8 cellular contexts compared by ENCODE assay signal in genomic region chr6:89828988-89829590, GRCh38. TPM values are rescaled to one million over a fixed set of nuclear protein-coding genes. Genes with fewer than 3 reads are reported as not detected.
A peak's percentile ranks its signal among the peaks of the same experiment; 100 is the strongest.
DNase-seq lines count a peak whose midpoint lies in the region; ATAC-seq and TF ChIP-seq lines count a peak whose summit lies in the region.

No MANE protein-coding gene starts in this region.

- H3K36me3 Mint-ChIP-seq in activated CD8-positive, alpha-beta memory T cell treated with anti-CD3 and anti-CD28 coated beads, Interleukin-2, amount 10 ng/mL, durations not matched to agents 7 days and 5 days, result peaks cover 32% of the 10 kb centered on the region
- H3K36me3 Mint-ChIP-seq in glutamatergic neuron (ENCODE audit: unreplicated experiment), result no peaks in the 10 kb centered on the region

- peak; percentile 46 for ATAC-seq in activated CD8-positive, alpha-beta memory T cell treated with anti-CD3 and anti-CD28 coated beads, Interleukin-2, amount 10 ng/mL, durations not matched to agents 7 days and 5 days

- peaks cover 32% of the 10 kb centered on the region for H3K4me1 Mint-ChIP-seq in activated CD8-positive, alpha-beta memory T cell treated with anti-CD3 and anti-CD28 coated beads, Interleukin-2, amount 10 ng/mL, durations not matched to agents 7 days and 5 days
- peaks cover 4% of the 10 kb centered on the region for H3K4me1 Mint-ChIP-seq in glutamatergic neuron (ENCODE audit: low read depth, unreplicated experiment)

- DNase-seq in SKM-1 treated with dmso at 0.1 percent for 144 hours (lab: John Stamatoyannopoulos, UW; ENCODE audit: unreplicated experiment), result peak; percentile 59
- DNase-seq in SKM-1 (lab: John Stamatoyannopoulos, UW; ENCODE audit: unreplicated experiment), result no peak
- DNase-seq in HEK293T (ENCODE audit: extremely low spot score), result no peak
- DNase-seq in MV-4-11 (lab: John Stamatoyannopoulos, UW), result peak; percentile 32
- peak; percentile 57 for DNase-seq in activated CD8-positive, alpha-beta memory T cell treated with anti-CD3 and anti-CD28 coated beads, Interleukin-2, amount 10 ng/mL, durations not matched to agents 7 days and 5 days
- DNase-seq in glutamatergic neuron, result no peak
- DNase-seq in renal cortical epithelial cell (ENCODE audit: low read depth), result peak; percentile 36
- no peak for DNase-seq in NCI-H1092 treated with DMSO at 0.1 percent for 48 hours (lab: John Stamatoyannopoulos, UW)

- CTCF ChIA-PET in HEK293T (lab: Yijun Ruan, JAX), result interaction anchor here (1.2 kb wide), 1 partner anchor 111 kb away, joined by 5 read pairs; no protein-coding TSS in a partner anchor
- CTCF ChIA-PET in activated CD8-positive, alpha-beta memory T cell treated with anti-CD3 and anti-CD28 coated beads, Interleukin-2, amount 10 ng/mL, durations not matched to agents 7 days and 5 days (lab: Charles Lee), result interaction anchor here (0.7 to 2.6 kb wide), 11 partner anchors 9 to 650 kb away, joined by 3 to 29 read pairs (median 3); partner anchors contain the start of genes MDN1 and UBE2J1

- POLR2A ChIA-PET in HEK293T (lab: Yijun Ruan, JAX), result interaction anchor here (1.0 to 3.8 kb wide), 13 partner anchors 10 to 749 kb away, joined by 3 to 92 read pairs (median 5); partner anchors contain the start of genes LYRM2, MDN1 and PNRC1

- no peaks in the 10 kb centered on the region for H3K9me3 Mint-ChIP-seq in activated CD8-positive, alpha-beta memory T cell treated with anti-CD3 and anti-CD28 coated beads, Interleukin-2, amount 10 ng/mL, durations not matched to agents 7 days and 5 days (ENCODE audit: low read depth)
- no peaks in the 10 kb centered on the region for H3K9me3 Mint-ChIP-seq in glutamatergic neuron (ENCODE audit: unreplicated experiment)

- peak overlapping the region; percentile 99 for H3K27ac Mint-ChIP-seq in activated CD8-positive, alpha-beta memory T cell treated with anti-CD3 and anti-CD28 coated beads, Interleukin-2, amount 10 ng/mL, durations not matched to agents 7 days and 5 days
- H3K27ac Mint-ChIP-seq in glutamatergic neuron (ENCODE audit: unreplicated experiment), result no peak overlapping the region

- peak overlapping the region; percentile 100 for H3K4me3 Mint-ChIP-seq in activated CD8-positive, alpha-beta memory T cell treated with anti-CD3 and anti-CD28 coated beads, Interleukin-2, amount 10 ng/mL, durations not matched to agents 7 days and 5 days
- H3K4me3 Mint-ChIP-seq in glutamatergic neuron (ENCODE audit: unreplicated experiment), result peak overlapping the region; percentile 98

- no peak for TF ChIP-seq CTCF in glutamatergic neuron (IDR thresholded peaks at IDR 0.05; ENCODE audit: partially characterized antibody, unreplicated experiment)

- H3K27me3 Mint-ChIP-seq in activated CD8-positive, alpha-beta memory T cell treated with anti-CD3 and anti-CD28 coated beads, Interleukin-2, amount 10 ng/mL, durations not matched to agents 7 days and 5 days, result no peaks in the 10 kb centered on the region
- H3K27me3 Mint-ChIP-seq in glutamatergic neuron (ENCODE audit: unreplicated experiment), result no peaks in the 10 kb centered on the region

TF ChIP-seq in HEK293T, 16 proteins besides CTCF, POLR2A, EP300 and RAD21:
- TF ChIP-seq PKNOX1 (IDR thresholded peaks at IDR 0.05), result peak; percentile 87
- TF ChIP-seq CTBP1 (IDR thresholded peaks at IDR 0.05; ENCODE audit: borderline replicate concordance), result no peak
- no peak for TF ChIP-seq HDGF (IDR thresholded peaks at IDR 0.05; ENCODE audit: borderline replicate concordance)

RNA-seq across cellular contexts. Expression of gene CASP8AP2, which starts 0.6 kb away (rescaled TPM):
- 10 to 100 TPM; 34.7 to 40.8 TPM for total RNA-seq in activated CD8-positive, alpha-beta memory T cell treated with anti-CD3 and anti-CD28 coated beads, Interleukin-2, amount 10 ng/mL, durations not matched to agents 7 days and 5 days
- 20.3 TPM for total RNA-seq in glutamatergic neuron (ENCODE audit: unreplicated experiment)
- total RNA-seq in renal cortical epithelial cell, result 11.8 and 14.3 TPM in 2 replicates

RNA-seq across cellular contexts. Expression of gene MDN1, which starts 9.5 kb away (rescaled TPM):
- total RNA-seq in activated CD8-positive, alpha-beta memory T cell treated with anti-CD3 and anti-CD28 coated beads, Interleukin-2, amount 10 ng/mL, durations not matched to agents 7 days and 5 days, result 10 to 100 TPM; 54.7 to 56.2 TPM
- total RNA-seq in glutamatergic neuron (ENCODE audit: unreplicated experiment), result 39.2 TPM
- 12.7 and 36.6 TPM in 2 replicates for total RNA-seq in renal cortical epithelial cell

Comparison
In these comparisons a context has a peak if more than half of its experiments do, and no peak if none do; other contexts are left out.
1. DNase-seq: peak in SKM-1 treated with dmso at 0.1 percent for 144 hours (single experiment), MV-4-11 (single experiment), activated CD8-positive, alpha-beta memory T cell treated with anti-CD3 and anti-CD28 coated beads, Interleukin-2, amount 10 ng/mL, durations not matched to agents 7 days and 5 days (single experiment) and renal cortical epithelial cell (single experiment); none in SKM-1 (single experiment), HEK293T (single experiment), glutamatergic neuron (single experiment) and NCI-H1092 treated with DMSO at 0.1 percent for 48 hours (single experiment).